12 cellular contexts compared by ENCODE assay signal in the genomic region with DNA sequence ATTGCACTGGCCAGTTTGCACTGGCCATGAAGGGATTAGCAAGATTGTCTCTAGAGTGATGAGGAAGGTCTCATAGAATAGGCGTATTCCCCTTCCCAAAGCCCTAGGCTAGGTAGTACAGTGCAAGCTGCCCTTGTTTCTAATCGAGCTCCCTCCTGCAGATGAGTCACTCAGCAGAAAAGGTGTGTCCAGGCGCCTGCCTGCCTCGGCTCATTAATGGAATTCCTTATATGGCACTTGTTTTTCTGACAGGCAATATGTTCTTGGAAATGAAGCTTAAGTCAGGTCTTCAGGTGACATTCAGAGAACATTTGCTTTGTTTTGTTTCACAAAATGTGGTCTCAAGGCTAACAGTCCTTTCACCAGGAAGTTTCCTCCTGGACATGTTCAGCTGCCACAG.
DNase-seq lines count a peak whose midpoint lies in the region; ATAC-seq and TF ChIP-seq lines count a peak whose summit lies in the region.
"Had no signal": no experiment of that assay in that cellular context is flagged by ENCODE, and none has a peak within 500 bp of the region (broad histone marks: within the 10 kb centered on the region; RNA-seq: fewer than 3 reads in every experiment).

No MANE protein-coding gene starts in this region.

- H3K36me3 ChIP-seq in tibial nerve = no peaks in the 10 kb centered on the region

- CTCF ChIA-PET in activated CD8-positive, alpha-beta memory T cell treated with anti-CD3 and anti-CD28 coated beads, Interleukin-2, amount 10 ng/mL, durations not matched to agents 7 days and 5 days (lab: Charles Lee) = interaction anchor here (1.6 kb wide), 1 partner anchor 11 kb away, joined by 4 read pairs; no protein-coding TSS in a partner anchor

- peak; percentile 16 to 46 for TF ChIP-seq EP300 in tibial nerve (IDR thresholded peaks at IDR 0.05)

- H3K9me3 Mint-ChIP-seq in activated CD8-positive, alpha-beta memory T cell treated with anti-CD3 and anti-CD28 coated beads, Interleukin-2, amount 10 ng/mL, durations not matched to agents 7 days and 5 days (ENCODE audit: low read depth) = no peaks in the 10 kb centered on the region
- H3K9me3 Mint-ChIP-seq: dendritic cell treated with granulocyte-macrophage colony-stimulating factor and Interleukin-4, amounts not matched to agents 40 ng/mL and 50 ng/mL, for 4 days had no signal

- H3K36me3 Mint-ChIP-seq in activated CD8-positive, alpha-beta memory T cell treated with anti-CD3 and anti-CD28 coated beads, Interleukin-2, amount 10 ng/mL, durations not matched to agents 7 days and 5 days = no peaks in the 10 kb centered on the region

- no peak for TF ChIP-seq POLR2A in tibial nerve (IDR thresholded peaks at IDR 0.05)

- TF ChIP-seq CTCF in tibial nerve (IDR thresholded peaks at IDR 0.05) = no peak

- no peaks in the 10 kb centered on the region for H3K27me3 Mint-ChIP-seq in activated CD8-positive, alpha-beta memory T cell treated with anti-CD3 and anti-CD28 coated beads, Interleukin-2, amount 10 ng/mL, durations not matched to agents 7 days and 5 days

- H3K4me3 ChIP-seq in tibial nerve = no peak overlapping the region

- no peaks in the 10 kb centered on the region for H3K4me1 Mint-ChIP-seq in activated CD8-positive, alpha-beta memory T cell treated with anti-CD3 and anti-CD28 coated beads, Interleukin-2, amount 10 ng/mL, durations not matched to agents 7 days and 5 days

- H3K27me3 ChIP-seq in tibial nerve = no peaks in the 10 kb centered on the region

- no peaks in the 10 kb centered on the region for H3K9me3 ChIP-seq in tibial nerve

- no peak for DNase-seq in activated CD8-positive, alpha-beta memory T cell treated with anti-CD3 and anti-CD28 coated beads, Interleukin-2, amount 10 ng/mL, durations not matched to agents 7 days and 5 days
- DNase-seq in activated CD8-positive, alpha-beta memory T cell treated with anti-CD3 and anti-CD28 coated beads, Interleukin-2, amount 50 U/mL, for 48 hours = no peak
- peak; percentile 16 for DNase-seq in activated CD4-positive, alpha-beta T cell treated with anti-CD3 and anti-CD28 coated beads, Interleukin-2, amount 50 U/mL, for 1 hour
- DNase-seq in iPS-NIHi7 (ENCODE audit: extremely low spot score) (peak; percentile 38), tibial nerve (ENCODE audit: low spot score in 2 of 2) (no peak)
- DNase-seq: NCI-H1417 treated with DMSO at 0.1 percent for 48 hours; SIG-M5; stimulated activated CD8-positive, alpha-beta memory T cell treated with anti-CD3 and anti-CD28 coated beads, Interleukin-4, amount 100 ng/mL, for 48 hours had no signal

- peak overlapping the region in 1 of 4 donors; percentile 55 for H3K27ac ChIP-seq in tibial nerve

- peak overlapping the region; percentile 8 for H3K27ac Mint-ChIP-seq in activated CD8-positive, alpha-beta memory T cell treated with anti-CD3 and anti-CD28 coated beads, Interleukin-2, amount 10 ng/mL, durations not matched to agents 7 days and 5 days
- H3K27ac Mint-ChIP-seq: dendritic cell treated with granulocyte-macrophage colony-stimulating factor and Interleukin-4, amounts not matched to agents 40 ng/mL and 50 ng/mL, for 4 days had no signal

- H3K4me1 ChIP-seq in tibial nerve = peaks cover 0 to 5% (median 0%) of the 10 kb centered on the region in 4 donors

- ATAC-seq in activated CD8-positive, alpha-beta memory T cell treated with anti-CD3 and anti-CD28 coated beads, Interleukin-2, amount 10 ng/mL, durations not matched to agents 7 days and 5 days = no peak
- ATAC-seq in GM18511 (IDR thresholded peaks at IDR 0.05; ENCODE audit: unreplicated experiment) = no peak
- no peak for ATAC-seq in GM21786 (IDR thresholded peaks at IDR 0.05; ENCODE audit: unreplicated experiment)
- no peak for ATAC-seq in GM18498 (IDR thresholded peaks at IDR 0.05; ENCODE audit: unreplicated experiment)

- WGBS in tibial nerve, 2 donors = 82 to 90% methylated on average over 4 of the region's 4 CpGs

- H3K4me3 Mint-ChIP-seq in activated CD8-positive, alpha-beta memory T cell treated with anti-CD3 and anti-CD28 coated beads, Interleukin-2, amount 10 ng/mL, durations not matched to agents 7 days and 5 days = no peak overlapping the region
- H3K4me3 Mint-ChIP-seq: dendritic cell treated with granulocyte-macrophage colony-stimulating factor and Interleukin-4, amounts not matched to agents 40 ng/mL and 50 ng/mL, for 4 days had no signal

Comparison
In these comparisons a context has a peak if more than half of its experiments do, and no peak if none do; other contexts are left out.
1. DNase-seq: peak in activated CD4-positive, alpha-beta T cell treated with anti-CD3 and anti-CD28 coated beads, Interleukin-2, amount 50 U/mL, for 1 hour (single experiment) and iPS-NIHi7 (single experiment); none in activated CD8-positive, alpha-beta memory T cell treated with anti-CD3 and anti-CD28 coated beads, Interleukin-2, amount 10 ng/mL, durations not matched to agents 7 days and 5 days (single experiment), activated CD8-positive, alpha-beta memory T cell treated with anti-CD3 and anti-CD28 coated beads, Interleukin-2, amount 50 U/mL, for 48 hours (single experiment) and tibial nerve (0 of 2).